Comparison of ENCODE assay signal across 10 cellular contexts in genomic region chr17:32495347-32496253, GRCh38. TPM values are rescaled to one million over a fixed set of nuclear protein-coding genes. Genes with fewer than 3 reads are reported as not detected.
DNase-seq lines count a peak whose midpoint lies in the region; ATAC-seq and TF ChIP-seq lines count a peak whose summit lies in the region.
"Had no signal": no experiment of that assay in that cellular context is flagged by ENCODE, and none has a peak within 500 bp of the region (broad histone marks: within the 10 kb centered on the region; RNA-seq: fewer than 3 reads in every experiment).

No MANE protein-coding gene starts in this region.

- POLR2A ChIA-PET in activated CD8-positive, alpha-beta T cell treated with anti-CD3 and anti-CD28 coated beads, Interleukin-2, amount 10 ng/mL, durations not matched to agents 7 days and 5 days (lab: Charles Lee), result interaction anchor here (0.6 to 1.1 kb wide), 4 partner anchors 20 to 88 kb away, joined by 3 to 4 read pairs (median 4); no protein-coding TSS in a partner anchor

- H3K9me3 ChIP-seq in left ventricle myocardium inferior (replicated peaks), result no peaks in the 10 kb centered on the region
- H3K9me3 ChIP-seq in gastrocnemius medialis, result no peaks in the 10 kb centered on the region
- no peaks in the 10 kb centered on the region for H3K9me3 ChIP-seq in H9 (ENCODE audit: control insufficient read depth, low read depth, low read length)

- no peak overlapping the region for H2AK5ac ChIP-seq in H9 (ENCODE audit: insufficient read length, low read length)

- H3K36me3 Mint-ChIP-seq in activated CD8-positive, alpha-beta T cell treated with anti-CD3 and anti-CD28 coated beads, Interleukin-2, amount 10 ng/mL, durations not matched to agents 7 days and 5 days (ENCODE audit: low read depth), result no peaks in the 10 kb centered on the region
- no peaks in the 10 kb centered on the region; a peak in 1 of 7 replicates for H3K36me3 Mint-ChIP-seq in H9 (ENCODE audit: insufficient read depth in 1 of 3, low read depth in 3 of 3)
- H3K36me3 Mint-ChIP-seq in activated CD8-positive, alpha-beta memory T cell treated with anti-CD3 and anti-CD28 coated beads, Interleukin-2, amount 10 ng/mL, durations not matched to agents 7 days and 5 days, result no peaks in the 10 kb centered on the region

- H3K23me2 ChIP-seq in H9 (ENCODE audit: insufficient read length, low read depth, low read length, poor library complexity, severe bottlenecking), result no peaks in the 10 kb centered on the region

- no peak overlapping the region for H4K91ac ChIP-seq in H9 (ENCODE audit: insufficient read length, low read depth, low read length)

- H3K18ac ChIP-seq in H9 (ENCODE audit: insufficient read length, low read depth, low read length), result no peak overlapping the region

- no peak overlapping the region; the same call in 1 of the 2 replicates for H3K14ac ChIP-seq in H9 (ENCODE audit: insufficient read depth, low read length)

- DNase-seq in DMS 273 (lab: John Stamatoyannopoulos, UW; ENCODE audit: unreplicated experiment) (peak; percentile 83), DMS 273 treated with DMSO at 0.1 percent for 48 hours (lab: John Stamatoyannopoulos, UW) (no peak), left ventricle myocardium inferior (no peak), gastrocnemius medialis (peak; percentile 85 to 87), H9 (no peak)
- no peak for DNase-seq in activated CD8-positive, alpha-beta T cell treated with anti-CD3 and anti-CD28 coated beads, Interleukin-2, amount 10 ng/mL, durations not matched to agents 7 days and 5 days
- no peak for DNase-seq in activated CD8-positive, alpha-beta memory T cell treated with anti-CD3 and anti-CD28 coated beads, Interleukin-2, amount 10 ng/mL, durations not matched to agents 7 days and 5 days

- H3K4me1 ChIP-seq in left ventricle myocardium inferior (peaks cover 40% of the 10 kb centered on the region), gastrocnemius medialis (peaks cover 31 to 35% of the 10 kb centered on the region in 2 donors), H9 (ENCODE audit: insufficient read depth, low read length) (no peaks in the 10 kb centered on the region)

- intact Hi-C loops in left ventricle myocardium inferior (cut with micrococcal nuclease), result no loop called here
- intact Hi-C loops in gastrocnemius medialis (cut with DNase I; ENCODE audit: low total_unique reads), result loop anchor here (2.0 to 5.0 kb wide), 4 partner anchors 21 to 382 kb away; partner anchors contain the start of genes MYO1D and PSMD11

- peak overlapping the region; percentile 61 for H3K27ac ChIP-seq in left ventricle myocardium inferior (replicated peaks)
- H3K27ac ChIP-seq in gastrocnemius medialis, result peak overlapping the region; percentile 80 to 91 (median 87)
- H3K27ac ChIP-seq in H9 (ENCODE audit: insufficient read length, low read depth, low read length), result no peak overlapping the region
- H3K27ac ChIP-seq: 22Rv1 had no signal

- no peak for TF ChIP-seq POLR2A in gastrocnemius medialis (IDR thresholded peaks at IDR 0.05)

- no CpG with 5 or more reads among the region's 46 CpGs for WGBS in H9 (ENCODE audit: extremely low coverage, insufficient read length, low lambda C conversion rate)

- ATAC-seq in activated CD8-positive, alpha-beta T cell treated with anti-CD3 and anti-CD28 coated beads, Interleukin-2, amount 10 ng/mL, durations not matched to agents 7 days and 5 days, result peak; percentile 30
- ATAC-seq in gastrocnemius medialis (peak; percentile 67 to 70), HG02884 (IDR thresholded peaks at IDR 0.05; ENCODE audit: unreplicated experiment) (no peak)
- no peak for ATAC-seq in activated CD8-positive, alpha-beta memory T cell treated with anti-CD3 and anti-CD28 coated beads, Interleukin-2, amount 10 ng/mL, durations not matched to agents 7 days and 5 days

- H3K27me3 ChIP-seq in left ventricle myocardium inferior (ENCODE audit: low read depth) (no peaks in the 10 kb centered on the region), gastrocnemius medialis (no peaks in the 10 kb centered on the region), H9 (ENCODE audit: insufficient read depth, low read length) (no peaks in the 10 kb centered on the region)

- H3K4me1 Mint-ChIP-seq in activated CD8-positive, alpha-beta T cell treated with anti-CD3 and anti-CD28 coated beads, Interleukin-2, amount 10 ng/mL, durations not matched to agents 7 days and 5 days (ENCODE audit: low read depth), result peaks cover 41% of the 10 kb centered on the region
- H3K4me1 Mint-ChIP-seq in H9, result peaks cover 33 to 36% of the 10 kb centered on the region in 2 experiments
- H3K4me1 Mint-ChIP-seq in activated CD8-positive, alpha-beta memory T cell treated with anti-CD3 and anti-CD28 coated beads, Interleukin-2, amount 10 ng/mL, durations not matched to agents 7 days and 5 days, result peaks cover 22% of the 10 kb centered on the region

- H2BK12ac ChIP-seq in H9 (ENCODE audit: insufficient read length, low read depth, low read length), result no peak overlapping the region

- H2AFZ ChIP-seq in H9 (ENCODE audit: low read length), result no peak overlapping the region

- H3K4me2 ChIP-seq in H9 (ENCODE audit: insufficient read depth, insufficient read length, low read length), result no peak overlapping the region

- no peak overlapping the region for H4K5ac ChIP-seq in H9 (ENCODE audit: insufficient read length, low read depth, low read length)

- H3K4ac ChIP-seq in H9 (ENCODE audit: low read depth, low read length), result no peak overlapping the region

- in situ Hi-C loops in gastrocnemius medialis (cut with MboI; ENCODE audit: low sequenced_read_pairs in 4 of 4), result loop anchor here in 1 of 4 donors (25.0 kb wide), 1 partner anchor 392 kb away; the partner anchor contains the start of gene MYO1D

- no peak overlapping the region for H2BK20ac ChIP-seq in H9 (ENCODE audit: low read depth, low read length, poor library complexity, severe bottlenecking)

- no peak overlapping the region for H2BK5ac ChIP-seq in H9 (ENCODE audit: insufficient read length, low read length)

- H3K36me3 ChIP-seq in left ventricle myocardium inferior (no peaks in the 10 kb centered on the region), gastrocnemius medialis (no peaks in the 10 kb centered on the region)

- H3K9me3 Mint-ChIP-seq in activated CD8-positive, alpha-beta T cell treated with anti-CD3 and anti-CD28 coated beads, Interleukin-2, amount 10 ng/mL, durations not matched to agents 7 days and 5 days (ENCODE audit: insufficient read depth), result no peaks in the 10 kb centered on the region
- no peaks in the 10 kb centered on the region for H3K9me3 Mint-ChIP-seq in H9
- no peaks in the 10 kb centered on the region for H3K9me3 Mint-ChIP-seq in activated CD8-positive, alpha-beta memory T cell treated with anti-CD3 and anti-CD28 coated beads, Interleukin-2, amount 10 ng/mL, durations not matched to agents 7 days and 5 days (ENCODE audit: low read depth)
- H3K9me3 Mint-ChIP-seq: nephron had no signal

- no peak overlapping the region for H3T11ph ChIP-seq in H9 (ENCODE audit: low read length)

- H3K27ac Mint-ChIP-seq in activated CD8-positive, alpha-beta T cell treated with anti-CD3 and anti-CD28 coated beads, Interleukin-2, amount 10 ng/mL, durations not matched to agents 7 days and 5 days, result no peak overlapping the region
- no peak overlapping the region for H3K27ac Mint-ChIP-seq in H9
- no peak overlapping the region for H3K27ac Mint-ChIP-seq in activated CD8-positive, alpha-beta memory T cell treated with anti-CD3 and anti-CD28 coated beads, Interleukin-2, amount 10 ng/mL, durations not matched to agents 7 days and 5 days
- H3K27ac Mint-ChIP-seq: nephron had no signal

- no peak overlapping the region for H3K4me3 Mint-ChIP-seq in activated CD8-positive, alpha-beta T cell treated with anti-CD3 and anti-CD28 coated beads, Interleukin-2, amount 10 ng/mL, durations not matched to agents 7 days and 5 days
- no peak overlapping the region for H3K4me3 Mint-ChIP-seq in H9
- H3K4me3 Mint-ChIP-seq in activated CD8-positive, alpha-beta memory T cell treated with anti-CD3 and anti-CD28 coated beads, Interleukin-2, amount 10 ng/mL, durations not matched to agents 7 days and 5 days, result no peak overlapping the region
- H3K4me3 Mint-ChIP-seq: nephron had no signal

- TF ChIP-seq CTCF in left ventricle myocardium inferior (IDR thresholded peaks at IDR 0.05; ENCODE audit: borderline replicate concordance) (no peak), gastrocnemius medialis (IDR thresholded peaks at IDR 0.05 in 4 of 5, conservative IDR thresholded peaks at IDR 0.05 in 1 of 5) (no peak), H9 (conservative IDR thresholded peaks at IDR 0.05) (no peak)

- no peak overlapping the region for H3K9ac ChIP-seq in H9 (ENCODE audit: extremely low read depth, insufficient read length, low read length)

- no peaks in the 10 kb centered on the region for H3K79me2 ChIP-seq in H9 (ENCODE audit: insufficient read depth, low read length)

- H3K79me1 ChIP-seq in H9 (ENCODE audit: insufficient read depth, low read depth, low read length, poor library complexity, severe bottlenecking), result no peaks in the 10 kb centered on the region

- H2BK15ac ChIP-seq in H9 (ENCODE audit: low read depth, low read length), result no peak overlapping the region

- no peak overlapping the region for H3K23ac ChIP-seq in H9 (ENCODE audit: insufficient read length, low read depth, low read length)

- H3K4me3 ChIP-seq in left ventricle myocardium inferior (peak overlapping the region; percentile 23), gastrocnemius medialis (peak overlapping the region; percentile 32 to 55 (median 38))

- no peaks in the 10 kb centered on the region for H4K20me1 ChIP-seq in H9 (ENCODE audit: control insufficient read depth, insufficient read depth, insufficient read length)

- CTCF ChIA-PET in activated CD8-positive, alpha-beta T cell treated with anti-CD3 and anti-CD28 coated beads, Interleukin-2, amount 10 ng/mL, durations not matched to agents 7 days and 5 days (lab: Charles Lee), result interaction anchor here (1.0 to 2.1 kb wide), 3 partner anchors 29 to 113 kb away, joined by 4 to 8 read pairs (median 6); no protein-coding TSS in a partner anchor
- CTCF ChIA-PET in activated CD8-positive, alpha-beta memory T cell treated with anti-CD3 and anti-CD28 coated beads, Interleukin-2, amount 10 ng/mL, durations not matched to agents 7 days and 5 days (lab: Charles Lee), result interaction anchor here (1.4 to 2.0 kb wide), 2 partner anchors 8 to 33 kb away, joined by 3 to 4 read pairs; partner anchors contain the start of gene CDK5R1

- H3K56ac ChIP-seq in H9 (ENCODE audit: insufficient read length, low read depth, low read length), result no peak overlapping the region

- H4K8ac ChIP-seq in H9 (replicated peaks; ENCODE audit: insufficient read length, low read depth, low read length), result no peak overlapping the region

- no peaks in the 10 kb centered on the region for H3K27me3 Mint-ChIP-seq in activated CD8-positive, alpha-beta T cell treated with anti-CD3 and anti-CD28 coated beads, Interleukin-2, amount 10 ng/mL, durations not matched to agents 7 days and 5 days (ENCODE audit: low read depth)
- H3K27me3 Mint-ChIP-seq in H9 (ENCODE audit: low read depth), result no peaks in the 10 kb centered on the region
- H3K27me3 Mint-ChIP-seq in activated CD8-positive, alpha-beta memory T cell treated with anti-CD3 and anti-CD28 coated beads, Interleukin-2, amount 10 ng/mL, durations not matched to agents 7 days and 5 days, result no peaks in the 10 kb centered on the region

- H2BK120ac ChIP-seq in H9 (ENCODE audit: low read depth, low read length, poor library complexity, severe bottlenecking), result no peak overlapping the region

RNA-seq across cellular contexts. Expression of gene CDK5R1, which starts 8.8 kb away (rescaled TPM):
- 1 to 10 TPM; 5.8 to 6.5 TPM for total RNA-seq in activated CD8-positive, alpha-beta T cell treated with anti-CD3 and anti-CD28 coated beads, Interleukin-2, amount 10 ng/mL, durations not matched to agents 7 days and 5 days
- total RNA-seq in left ventricle myocardium inferior, result 1.5 TPM
- 1 to 10 TPM in 3 of 4 donors, under 1 TPM in 1; 0.15 to 2.2 (median 1.5) TPM for total RNA-seq in gastrocnemius medialis
- total RNA-seq in H9 (2021), result 10.4 and 11.4 TPM in 2 replicates
- total RNA-seq in activated CD8-positive, alpha-beta memory T cell treated with anti-CD3 and anti-CD28 coated beads, Interleukin-2, amount 10 ng/mL, durations not matched to agents 7 days and 5 days, result 1 to 10 TPM; 3.3 to 3.5 TPM

RNA-seq across cellular contexts. Expression of gene PSMD11, which starts 51.3 kb away (rescaled TPM):
- 100 to 1,000 TPM; 100 to 104 TPM for total RNA-seq in activated CD8-positive, alpha-beta T cell treated with anti-CD3 and anti-CD28 coated beads, Interleukin-2, amount 10 ng/mL, durations not matched to agents 7 days and 5 days
- total RNA-seq in left ventricle myocardium inferior (63.7 TPM), gastrocnemius medialis (100 to 1,000 TPM in 3 of 4 donors, 10 to 100 TPM in 1; 81.7 to 215 (median 191) TPM), H9 (2021) (169 and 175 TPM in 2 replicates)
- 100 to 1,000 TPM; 110 to 139 TPM for total RNA-seq in activated CD8-positive, alpha-beta memory T cell treated with anti-CD3 and anti-CD28 coated beads, Interleukin-2, amount 10 ng/mL, durations not matched to agents 7 days and 5 days

Comparison
In these comparisons a context has a peak if more than half of its experiments do, and no peak if none do; other contexts are left out.
1. DNase-seq: peak in DMS 273 (single experiment) and gastrocnemius medialis (2 of 2); none in DMS 273 treated with DMSO at 0.1 percent for 48 hours (single experiment), activated CD8-positive, alpha-beta T cell treated with anti-CD3 and anti-CD28 coated beads, Interleukin-2, amount 10 ng/mL, durations not matched to agents 7 days and 5 days (single experiment), left ventricle myocardium inferior (single experiment), H9 (single experiment) and activated CD8-positive, alpha-beta memory T cell treated with anti-CD3 and anti-CD28 coated beads, Interleukin-2, amount 10 ng/mL, durations not matched to agents 7 days and 5 days (single experiment).
2. ATAC-seq: peak in activated CD8-positive, alpha-beta T cell treated with anti-CD3 and anti-CD28 coated beads, Interleukin-2, amount 10 ng/mL, durations not matched to agents 7 days and 5 days (single experiment) and gastrocnemius medialis (2 of 2); none in HG02884 (single experiment) and activated CD8-positive, alpha-beta memory T cell treated with anti-CD3 and anti-CD28 coated beads, Interleukin-2, amount 10 ng/mL, durations not matched to agents 7 days and 5 days (single experiment).